In genomic region chr14:55752580-55753365, GRCh38 we compare ENCODE assay signal across 9 cellular contexts.
A peak's percentile ranks its signal among the peaks of the same experiment; 100 is the strongest.
DNase-seq lines count a peak whose midpoint lies in the region; ATAC-seq and TF ChIP-seq lines count a peak whose summit lies in the region.
"Had no signal": no experiment of that assay in that cellular context is flagged by ENCODE, and none has a peak within 500 bp of the region (broad histone marks: within the 10 kb centered on the region; RNA-seq: fewer than 3 reads in every experiment).

No MANE protein-coding gene starts in this region.

- no peaks in the 10 kb centered on the region for H3K9me2 ChIP-seq in SK-N-SH

- H3F3A ChIP-seq in SK-N-SH (replicated peaks; ENCODE audit: insufficient read depth), result no peaks in the 10 kb centered on the region

- no peak overlapping the region for H3K14ac ChIP-seq in trophoblast cell (ENCODE audit: low read length)

- H3K4me2 ChIP-seq in SK-N-SH (no peak overlapping the region; the same call in 1 of the 2 replicates), trophoblast cell (ENCODE audit: low read length) (no peak overlapping the region)

- H3K23ac ChIP-seq in trophoblast cell (ENCODE audit: low read length), result no peak overlapping the region

- no peak overlapping the region for H2BK5ac ChIP-seq in trophoblast cell (ENCODE audit: low read depth, low read length, poor library complexity)

- H4K20me1 ChIP-seq in SK-N-SH (ENCODE audit: insufficient read depth), result no peaks in the 10 kb centered on the region

- no peak overlapping the region for H2BK12ac ChIP-seq in trophoblast cell (ENCODE audit: low read length)

- TF ChIP-seq EP300 in SK-N-SH (IDR thresholded peaks at IDR 0.05; ENCODE audit: borderline replicate concordance in 1 of 2, low read depth in 1 of 2, low read length in 1 of 2), result no peak

- H3K79me2 ChIP-seq in SK-N-SH (ENCODE audit: insufficient read depth) (no peaks in the 10 kb centered on the region), trophoblast cell (ENCODE audit: control insufficient read depth, insufficient read depth, low read length, poor library complexity) (no peaks in the 10 kb centered on the region)

- H3K36me3 ChIP-seq in SK-N-SH (replicated peaks in 1 of 2; ENCODE audit: control insufficient read depth in 1 of 2, insufficient read depth in 2 of 2, low read length in 1 of 2) (no peaks in the 10 kb centered on the region), trophoblast cell (ENCODE audit: control insufficient read depth in 1 of 2, insufficient read depth in 2 of 2, low read length in 2 of 2) (no peaks in the 10 kb centered on the region)
- H3K36me3 ChIP-seq: BE2C had no signal

- TF ChIP-seq CTCF in SK-N-SH (IDR thresholded peaks at IDR 0.05), result no peak

- DNase-seq in SK-N-SH (no peak), SHP77 (lab: John Stamatoyannopoulos, UW) (peak; percentile 20 to 43), hepatic stellate cell (ENCODE audit: low spot score) (peak; percentile 8), activated T-cell treated with anti-CD3 and anti-CD28 coated beads for 4 hours (no peak), GOT3 (lab: John Stamatoyannopoulos, UW) (no peak), trophoblast cell (no peak)
- DNase-seq in activated CD4-positive, alpha-beta T cell treated with anti-CD3 and anti-CD28 coated beads for 48 hours, result no peak
- DNase-seq: BE2C had no signal

- H3K4ac ChIP-seq in trophoblast cell (ENCODE audit: low read depth, low read length), result no peak overlapping the region

- H3K27me3 ChIP-seq in SK-N-SH (ENCODE audit: insufficient read depth), result no peaks in the 10 kb centered on the region
- no peaks in the 10 kb centered on the region for H3K27me3 ChIP-seq in trophoblast cell (ENCODE audit: insufficient read depth, low read length)
- H3K27me3 ChIP-seq: BE2C had no signal

- H3K9me3 ChIP-seq in SK-N-SH, result no peaks in the 10 kb centered on the region
- no peaks in the 10 kb centered on the region for H3K9me3 ChIP-seq in trophoblast cell (ENCODE audit: insufficient read depth, low read depth, low read length)
- H3K9me3 ChIP-seq: BE2C had no signal

- H3K4me3 ChIP-seq in SK-N-SH (ENCODE audit: low read depth in 2 of 2, low read length in 1 of 2) (no peak overlapping the region), trophoblast cell (ENCODE audit: low read depth, low read length) (no peak overlapping the region)

- H3K79me1 ChIP-seq in trophoblast cell (ENCODE audit: low read length), result no peaks in the 10 kb centered on the region

- no peak overlapping the region for H3K18ac ChIP-seq in trophoblast cell (ENCODE audit: low read length)

- no peak overlapping the region for H3K9ac ChIP-seq in SK-N-SH
- H3K9ac ChIP-seq in trophoblast cell (ENCODE audit: low read length), result no peak overlapping the region

- H3K4me1 ChIP-seq in SK-N-SH (ENCODE audit: control insufficient read depth in 1 of 2, insufficient read depth in 2 of 2, low read depth in 1 of 2, low read length in 1 of 2) (no peaks in the 10 kb centered on the region; a peak in 1 of 4 replicates), trophoblast cell (ENCODE audit: control insufficient read depth in 1 of 2, insufficient read depth in 2 of 2, low read length in 2 of 2) (peaks cover 0 to 2% of the 10 kb centered on the region in 2 experiments)
- H3K4me1 ChIP-seq: BE2C had no signal

- 19% methylated on average over 7 of the region's 7 CpGs for WGBS in SK-N-SH (ENCODE audit: low lambda C conversion rate)
- no CpG with 5 or more reads among the region's 7 CpGs for WGBS in trophoblast cell (ENCODE audit: extremely low coverage, insufficient coverage, insufficient read length)

- no peak overlapping the region for H2BK120ac ChIP-seq in trophoblast cell (ENCODE audit: insufficient read depth, low read length, poor library complexity)

- H4K8ac ChIP-seq in trophoblast cell (ENCODE audit: low read depth, low read length), result no peak overlapping the region

- CTCF ChIA-PET in SK-N-SH (lab: Yijun Ruan, JAX), result no interaction called here

- no peak; the same call in 2 of the 3 replicates for ATAC-seq in SK-N-SH treated with all-trans-retinoic acid at 6 μM for 48 hours

- no peak overlapping the region for H3K27ac ChIP-seq in SK-N-SH (ENCODE audit: low read depth in 2 of 2, low read length in 1 of 2)
- H3K27ac ChIP-seq in trophoblast cell (ENCODE audit: low read depth, low read length), result no peak overlapping the region

- TF ChIP-seq RAD21 in SK-N-SH (IDR thresholded peaks at IDR 0.05; ENCODE audit: low read length), result no peak

- no peak overlapping the region for H2AK5ac ChIP-seq in trophoblast cell (ENCODE audit: low read length)

- no peak overlapping the region for H4K91ac ChIP-seq in trophoblast cell (ENCODE audit: low read depth, low read length)

- no peak overlapping the region for H2AFZ ChIP-seq in SK-N-SH (ENCODE audit: low read depth)
- H2AFZ ChIP-seq in trophoblast cell (ENCODE audit: insufficient read depth, low read length, poor library complexity), result no peak overlapping the region

- no peak overlapping the region for H4K12ac ChIP-seq in trophoblast cell (ENCODE audit: low read depth, low read length)

- POLR2A ChIA-PET in SK-N-SH (lab: Yijun Ruan, JAX), result no interaction called here

TF ChIP-seq in SK-N-SH treated with all-trans-retinoic acid at 6 μM for 48 hours, 23 proteins besides CTCF, POLR2A, EP300 and RAD21:
- TF ChIP-seq ZFP30 (CRISPR knock-in tag; IDR thresholded peaks at IDR 0.05) (no peak), ISL1 (CRISPR knock-in tag; IDR thresholded peaks at IDR 0.05) (peak; percentile 13; the same call in 1 of the 2 replicates)

TF ChIP-seq in SK-N-SH, 30 proteins besides CTCF, POLR2A, EP300 and RAD21:
- TF ChIP-seq SIN3A (IDR thresholded peaks at IDR 0.05; ENCODE audit: borderline replicate concordance, low read depth, low read length) (no peak), FOXM1 (IDR thresholded peaks at IDR 0.05; ENCODE audit: low read depth) (no peak), CHD2 (IDR thresholded peaks at IDR 0.05; ENCODE audit: low read length, partially characterized antibody) (no peak), TEAD4 (IDR thresholded peaks at IDR 0.05; ENCODE audit: borderline replicate concordance, insufficient read depth) (no peak), MXI1 (IDR thresholded peaks at IDR 0.05; ENCODE audit: low read depth, low read length) (no peak), ZBTB33 (IDR thresholded peaks at IDR 0.05; ENCODE audit: borderline replicate concordance, low read depth) (no peak), RCOR1 (IDR thresholded peaks at IDR 0.05; ENCODE audit: low read length) (no peak), FOXJ3 (CRISPR knock-in tag; IDR thresholded peaks at IDR 0.05) (no peak), GABPA (IDR thresholded peaks at IDR 0.05; ENCODE audit: low read depth) (no peak)

Comparison
In these comparisons a context has a peak if more than half of its experiments do, and no peak if none do; other contexts are left out.
1. DNase-seq: peak in SHP77 (2 of 2) and hepatic stellate cell (single experiment); none in SK-N-SH (single experiment), activated CD4-positive, alpha-beta T cell treated with anti-CD3 and anti-CD28 coated beads for 48 hours (single experiment), activated T-cell treated with anti-CD3 and anti-CD28 coated beads for 4 hours (single experiment), GOT3 (single experiment) and trophoblast cell (0 of 2).